21 cellular contexts compared by ENCODE assay signal in the genomic region with DNA sequence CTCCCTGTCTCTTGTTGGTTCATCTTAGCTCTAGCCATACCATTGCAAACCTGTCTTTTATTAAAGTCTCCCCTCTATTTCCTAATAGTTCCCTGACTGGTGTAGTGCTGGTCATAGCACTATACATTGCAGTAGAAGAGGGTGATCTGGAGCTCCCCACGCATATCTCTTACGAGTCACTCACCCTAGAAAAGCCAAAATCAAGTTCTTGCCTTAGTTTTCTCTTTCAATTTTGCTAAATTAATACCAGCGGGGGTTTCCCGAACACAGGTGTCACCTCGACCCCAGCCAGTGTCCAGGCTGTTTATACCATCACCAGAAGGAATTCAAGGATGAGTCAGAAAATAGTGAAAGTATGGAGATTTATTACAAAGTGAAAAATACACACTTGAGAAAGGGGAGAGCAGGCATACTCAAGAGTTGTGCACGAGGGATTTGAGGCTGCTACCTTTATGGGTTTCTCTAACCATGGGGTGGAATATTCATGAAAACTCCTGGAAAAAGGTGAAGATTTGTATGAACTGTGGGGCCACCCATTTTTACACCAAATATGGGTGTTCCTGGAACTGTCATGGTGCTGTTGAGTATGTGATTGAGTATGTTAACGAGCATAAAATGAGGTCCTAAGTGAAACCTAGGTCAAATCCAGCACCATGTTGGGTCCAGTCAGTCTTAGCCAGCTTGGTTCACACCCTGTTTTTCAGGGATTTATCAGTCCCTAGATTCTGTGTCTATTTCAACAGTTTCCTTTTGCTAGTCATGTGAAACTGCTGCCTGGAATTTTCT. TPM values are rescaled to one million over a fixed set of nuclear protein-coding genes. Genes with fewer than 3 reads are reported as not detected.
DNase-seq lines count a peak whose midpoint lies in the region; ATAC-seq, FAIRE-seq and TF ChIP-seq lines count a peak whose summit lies in the region.
"Had no signal": no experiment of that assay in that cellular context is flagged by ENCODE, and none has a peak within 500 bp of the region (broad histone marks: within the 10 kb centered on the region; RNA-seq: fewer than 3 reads in every experiment).

No MANE protein-coding gene starts in this region.

- H3K9me3 Mint-ChIP-seq in natural killer cell treated with Interleukin-12 subunit alpha and Interleukin-12 subunit beta and Interleukin-15 and Interleukin-18, amount 100 ng/mL, for 72 hours = no peaks in the 10 kb centered on the region
- no peaks in the 10 kb centered on the region for H3K9me3 Mint-ChIP-seq in natural killer cell
- H3K9me3 Mint-ChIP-seq: HFFc6 had no signal

- no peak overlapping the region for H2BK120ac ChIP-seq in H1 (replicated peaks; ENCODE audit: low read depth, low read length)

- H3K9ac ChIP-seq in H1 (replicated peaks in 1 of 4; ENCODE audit: extremely low read depth in 1 of 4, low read depth in 3 of 4, low read length in 3 of 4) = no peak overlapping the region

- no peak overlapping the region for H2BK15ac ChIP-seq in H1 (ENCODE audit: low read length)

- peak; percentile 79 to 86 for ATAC-seq in natural killer cell treated with Interleukin-12 subunit alpha and Interleukin-12 subunit beta and Interleukin-15 and Interleukin-18, amount 100 ng/mL, for 72 hours
- ATAC-seq in natural killer cell = no peak
- ATAC-seq in HG03066 (IDR thresholded peaks at IDR 0.05; ENCODE audit: low read depth, unreplicated experiment) = peak; percentile 89
- ATAC-seq in HG03280 (IDR thresholded peaks at IDR 0.05; ENCODE audit: unreplicated experiment) = no peak
- ATAC-seq: CD8-positive, alpha-beta T cell had no signal

- DNase-seq in natural killer cell treated with Interleukin-12 subunit alpha and Interleukin-12 subunit beta and Interleukin-15 and Interleukin-18, amount 100 ng/mL, for 72 hours (ENCODE audit: low spot score) = no peak
- DNase-seq in natural killer cell (no peak), H1 (ENCODE audit: low read depth in 1 of 2, low spot score in 2 of 2) (no peak), urothelium cell line (ENCODE audit: low spot score) (no peak), NCI-H748 treated with DMSO at 0.1 percent for 48 hours (lab: John Stamatoyannopoulos, UW) (no peak)
- DNase-seq: BE2C; CD8-positive, alpha-beta T cell; GF-D8; HFFc6; NCI-H146; NCI-H2081 treated with DMSO at 0.1 percent for 48 hours; NCI-H2227 treated with DMSO at 0.1 percent for 48 hours; NCI-H524 treated with DMSO at 0.1 percent for 48 hours had no signal

- no peak overlapping the region for H4K5ac ChIP-seq in H1 (ENCODE audit: insufficient read length, low read depth, low read length)

- intact Hi-C loops in natural killer cell (cut with micrococcal nuclease) = no loop called here

- CTCF ChIA-PET in H1 (lab: Charles Lee; ENCODE audit: partially characterized antibody) = interaction anchor here (2.0 kb wide), 1 partner anchor 46 kb away, joined by 4 read pairs; no protein-coding TSS in a partner anchor

- TF ChIP-seq EP300 in H1 (IDR thresholded peaks at IDR 0.05; ENCODE audit: borderline replicate concordance in 1 of 2, low read depth in 2 of 2, low read length in 2 of 2) = no peak

- TF ChIP-seq POLR2A in H1 (IDR thresholded peaks at IDR 0.05; ENCODE audit: control extremely low read depth in 1 of 2, low read depth in 2 of 2, low read length in 2 of 2) = no peak

- peaks cover 17 to 23% of the 10 kb centered on the region in 2 donors for H3K4me1 Mint-ChIP-seq in natural killer cell treated with Interleukin-12 subunit alpha and Interleukin-12 subunit beta and Interleukin-15 and Interleukin-18, amount 100 ng/mL, for 72 hours (ENCODE audit: low read depth in 2 of 2)
- H3K4me1 Mint-ChIP-seq in natural killer cell = no peaks in the 10 kb centered on the region

- no peaks in the 10 kb centered on the region for H3K9me3 ChIP-seq in H1 (ENCODE audit: insufficient read depth in 2 of 2, low read depth in 1 of 2, low read length in 1 of 2)
- H3K9me3 ChIP-seq: BE2C, SJSA1 had no signal

- H3K23ac ChIP-seq in H1 (ENCODE audit: insufficient read length) = no peak overlapping the region

- no peak overlapping the region for H3K56ac ChIP-seq in H1 (replicated peaks; ENCODE audit: insufficient read length, low read depth, low read length)

- H3K23me2 ChIP-seq in H1 (ENCODE audit: low read depth, low read length) = peaks cover 3% of the 10 kb centered on the region; the same call in 1 of the 2 replicates

- H4K20me1 ChIP-seq in H1 (replicated peaks in 1 of 2; ENCODE audit: control insufficient read depth in 1 of 2, insufficient read depth in 2 of 2, low read length in 2 of 2) = no peaks in the 10 kb centered on the region

- no peak overlapping the region for H3K4me2 ChIP-seq in H1 (ENCODE audit: insufficient read depth in 1 of 2, low read depth in 2 of 2, low read length in 2 of 2)

- no peak overlapping the region for H2AFZ ChIP-seq in H1 (ENCODE audit: low read length)

- POLR2A ChIA-PET in H1 (lab: Charles Lee; ENCODE audit: partially characterized antibody) = no interaction called here

- no peaks in the 10 kb centered on the region for H3K27me3 ChIP-seq in H1 (replicated peaks in 1 of 4; ENCODE audit: control insufficient read depth in 3 of 4, extremely low read depth in 1 of 4, insufficient read depth in 3 of 4, low read length in 3 of 4)
- H3K27me3 ChIP-seq: BE2C had no signal

- no peak overlapping the region for H3K4ac ChIP-seq in H1 (replicated peaks; ENCODE audit: insufficient read length, low read depth, low read length)

- H3K4me1 ChIP-seq in H1 (replicated peaks in 1 of 4; ENCODE audit: control insufficient read depth in 3 of 4, insufficient read depth in 4 of 4, low read length in 3 of 4) = no peaks in the 10 kb centered on the region
- H3K4me1 ChIP-seq: BE2C, SJSA1 had no signal

- peak overlapping the region; percentile 35 for H3K4me3 Mint-ChIP-seq in natural killer cell treated with Interleukin-12 subunit alpha and Interleukin-12 subunit beta and Interleukin-15 and Interleukin-18, amount 100 ng/mL, for 72 hours
- H3K4me3 Mint-ChIP-seq in natural killer cell = no peak overlapping the region
- H3K4me3 Mint-ChIP-seq: CD8-positive, alpha-beta T cell; HFFc6 had no signal

- H2BK5ac ChIP-seq in H1 (ENCODE audit: low read depth, low read length) = no peak overlapping the region

- H2BK12ac ChIP-seq in H1 (ENCODE audit: low read depth, low read length) = 0 out of 2 replicates have a peak overlapping the region, but pooled peaks have one; percentile 23

- H3K36me3 ChIP-seq in H1 (ENCODE audit: control insufficient read depth in 2 of 4, insufficient read depth in 4 of 4, low read length in 3 of 4) = no peaks in the 10 kb centered on the region
- H3K36me3 ChIP-seq: BE2C, SJSA1 had no signal

- no peak for FAIRE-seq in H1 (lab: Jason Lieb, UNC)
- FAIRE-seq in urothelium cell line (lab: Jason Lieb, UNC) = peak; percentile 55
- FAIRE-seq: D721Med had no signal

- H3K18ac ChIP-seq in H1 (ENCODE audit: extremely low read depth, low read length) = no peak overlapping the region

- TF ChIP-seq CTCF in natural killer cell (IDR thresholded peaks at IDR 0.05) = no peak
- no peak for TF ChIP-seq CTCF in H1 (IDR thresholded peaks at IDR 0.05; ENCODE audit: control extremely low read depth in 1 of 3, insufficient read depth in 1 of 3, low read depth in 1 of 3, low read length in 3 of 3)

- TF ChIP-seq RAD21 in H1 (IDR thresholded peaks at IDR 0.05 in 1 of 2, conservative IDR thresholded peaks at IDR 0.05 in 1 of 2; ENCODE audit: low read depth in 2 of 2, low read length in 2 of 2) = no peak

- no peak overlapping the region for H4K91ac ChIP-seq in H1 (replicated peaks; ENCODE audit: insufficient read length, low read length)

- H2AK5ac ChIP-seq in H1 (ENCODE audit: low read depth, low read length) = no peak overlapping the region

- H3K4me3 ChIP-seq in H1 (ENCODE audit: extremely low read depth in 1 of 4, insufficient read depth in 2 of 4, low read depth in 3 of 4, low read length in 4 of 4) = no peak overlapping the region
- H3K4me3 ChIP-seq: SJSA1 had no signal

- H3K79me2 ChIP-seq in H1 (ENCODE audit: control insufficient read depth in 1 of 2, insufficient read depth in 2 of 2, low read length in 2 of 2) = no peaks in the 10 kb centered on the region

- no peak overlapping the region for H3K27ac ChIP-seq in H1 (ENCODE audit: low read depth, low read length)
- H3K27ac ChIP-seq: SJSA1 had no signal

- H3K79me1 ChIP-seq in H1 (ENCODE audit: low read depth, low read length) = no peaks in the 10 kb centered on the region

- 82% methylated on average over 7 of the region's 7 CpGs; no CpG with 5 or more reads in 1 of the 2 experiments for WGBS in H1 (ENCODE audit: extremely low coverage in 1 of 2, insufficient coverage in 1 of 2, insufficient read length in 1 of 2, insufficient replicate concordance in 2 of 2, low coverage in 1 of 2, low lambda C conversion rate in 2 of 2, missing lambda C conversion rate in 1 of 2), 2 experiments

- peaks cover 13 to 51% of the 10 kb centered on the region in 2 donors for H3K27me3 Mint-ChIP-seq in natural killer cell treated with Interleukin-12 subunit alpha and Interleukin-12 subunit beta and Interleukin-15 and Interleukin-18, amount 100 ng/mL, for 72 hours
- peaks cover 16 to 48% of the 10 kb centered on the region in 2 donors for H3K27me3 Mint-ChIP-seq in natural killer cell (ENCODE audit: low read depth in 2 of 2)

- H3K14ac ChIP-seq in H1 (ENCODE audit: insufficient read length) = no peak overlapping the region

- H3K36me3 Mint-ChIP-seq in natural killer cell treated with Interleukin-12 subunit alpha and Interleukin-12 subunit beta and Interleukin-15 and Interleukin-18, amount 100 ng/mL, for 72 hours = peaks cover 6% of the 10 kb centered on the region
- H3K36me3 Mint-ChIP-seq in natural killer cell = peaks cover 23% of the 10 kb centered on the region
- H3K36me3 Mint-ChIP-seq: CD8-positive, alpha-beta T cell had no signal

- peak overlapping the region; percentile 5 to 24 for H3K27ac Mint-ChIP-seq in natural killer cell treated with Interleukin-12 subunit alpha and Interleukin-12 subunit beta and Interleukin-15 and Interleukin-18, amount 100 ng/mL, for 72 hours
- H3K27ac Mint-ChIP-seq in natural killer cell = no peak overlapping the region
- H3K27ac Mint-ChIP-seq: CD8-positive, alpha-beta T cell; HFFc6; IgD-negative memory B cell had no signal

- H2BK20ac ChIP-seq in H1 (ENCODE audit: low read length) = no peak overlapping the region

- H4K8ac ChIP-seq in H1 (ENCODE audit: extremely low read depth, insufficient read depth, low read length) = no peak overlapping the region

TF ChIP-seq in H1, 55 proteins besides CTCF, POLR2A, EP300 and RAD21 (continues in another document):
- no peak for TF ChIP-seq JUND (IDR thresholded peaks at IDR 0.05; ENCODE audit: low read length)

RNA-seq across cellular contexts. Expression of a gene that starts 20.2 kb away (rescaled TPM):
- total RNA-seq in natural killer cell treated with Interleukin-12 subunit alpha and Interleukin-12 subunit beta and Interleukin-15 and Interleukin-18, amount 100 ng/mL, for 72 hours = not detected
- total RNA-seq in natural killer cell = not detected
- total RNA-seq in H1 (2021; fragmentation: NEBNext Ultra II Directional; extraction: Animal tissue kit (Norgen Biotek cat#: 25700)) = 3.9 and 4.0 TPM in 2 replicates
- polyA plus RNA-seq in H1 (2011; rRNA removed) = 1.3 and 1.8 TPM in 2 replicates
- polyA plus RNA-seq in H1 (2011; cell fraction: cytosol; rRNA removed) = 1.5 TPM
- polyA plus RNA-seq in H1 (2011; cell fraction: nucleus; rRNA removed) = 1.4 TPM
- polyA plus RNA-seq in H1 (2012, experiment 1 of 2) = 2.7 to 3.2 TPM (median 2.9 TPM) in 4 replicates
- polyA plus RNA-seq in H1 (2012, experiment 2 of 2) = 0.91 TPM
- polyA plus RNA-seq in H1 (2013, experiment 1 of 2) = 2.4 TPM
- polyA plus RNA-seq in H1 (2013, experiment 2 of 2) = 2.0 TPM
- polyA minus RNA-seq in H1 (2011; rRNA and poly(A)+ RNA removed) = 6.1 and 8.9 TPM in 2 replicates
- 2.9 TPM for polyA minus RNA-seq in H1 (2011; cell fraction: cytosol; rRNA and poly(A)+ RNA removed)
- 2.9 TPM for polyA minus RNA-seq in H1 (2011; cell fraction: nucleus; rRNA and poly(A)+ RNA removed)
- total RNA-seq: CD8-positive, alpha-beta T cell; H4; HFFc6; HT1080 had no signal
- polyA plus RNA-seq: AG04450, IgD-negative memory B cell had no signal

Comparison
In these comparisons a context has a peak if more than half of its experiments do, and no peak if none do; other contexts are left out.
1. ATAC-seq: peak in natural killer cell treated with Interleukin-12 subunit alpha and Interleukin-12 subunit beta and Interleukin-15 and Interleukin-18, amount 100 ng/mL, for 72 hours (2 of 2) and HG03066 (single experiment); none in natural killer cell (0 of 3) and HG03280 (single experiment).
2. H3K27ac Mint-ChIP-seq: peak in natural killer cell treated with Interleukin-12 subunit alpha and Interleukin-12 subunit beta and Interleukin-15 and Interleukin-18, amount 100 ng/mL, for 72 hours (2 of 2); none in natural killer cell (0 of 2).